Comparison of ENCODE assay signal across 11 cellular contexts in the genomic region with DNA sequence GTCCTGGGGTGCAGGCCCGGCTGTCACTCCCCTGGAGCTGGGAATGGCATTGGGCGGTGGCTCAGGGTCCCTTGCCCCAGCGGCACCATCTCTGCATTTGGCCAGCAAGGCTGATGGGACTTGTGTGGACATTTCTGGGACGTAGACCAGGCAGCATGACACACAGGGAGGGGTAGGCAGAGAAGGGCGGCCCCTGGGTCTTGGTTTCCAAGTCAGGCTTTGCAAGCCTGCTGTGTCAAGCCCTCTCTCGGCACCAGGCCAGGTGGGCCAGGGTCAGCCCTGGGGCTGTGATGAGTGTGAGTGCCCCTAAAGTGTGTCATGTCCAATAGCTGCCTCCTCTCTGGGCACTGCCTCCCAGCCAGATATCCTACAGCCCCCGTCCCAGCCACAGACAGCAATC.
DNase-seq lines count a peak whose midpoint lies in the region; ATAC-seq and TF ChIP-seq lines count a peak whose summit lies in the region.
"Had no signal": no experiment of that assay in that cellular context is flagged by ENCODE, and none has a peak within 500 bp of the region (broad histone marks: within the 10 kb centered on the region; RNA-seq: fewer than 3 reads in every experiment).

No MANE protein-coding gene starts in this region.

- no peaks in the 10 kb centered on the region for H3K9me3 ChIP-seq in BLaER1
- H3K9me3 ChIP-seq in MM.1S (replicated peaks; ENCODE audit: insufficient read depth, low read length) = no peaks in the 10 kb centered on the region
- no peaks in the 10 kb centered on the region for H3K9me3 ChIP-seq in colonic mucosa

- H3K4me2 ChIP-seq in BLaER1 (peak overlapping the region; percentile 92), MM.1S (ENCODE audit: low read depth, low read length) (no peak overlapping the region)

- peaks cover 61 to 91% (median 89%) of the 10 kb centered on the region in 4 donors for H3K4me1 Mint-ChIP-seq in naive thymus-derived CD8-positive, alpha-beta T cell

- H3K4me1 ChIP-seq in BLaER1 (peaks cover 98% of the 10 kb centered on the region), MM.1S (ENCODE audit: low read length) (peaks cover 43% of the 10 kb centered on the region), colonic mucosa (peaks cover 27% of the 10 kb centered on the region)

- no peak for TF ChIP-seq CTCF in MM.1S (IDR thresholded peaks at IDR 0.05; ENCODE audit: low read length)
- TF ChIP-seq CTCF in colonic mucosa (IDR thresholded peaks at IDR 0.05) = no peak

- no peaks in the 10 kb centered on the region for H3K27me3 Mint-ChIP-seq in naive thymus-derived CD8-positive, alpha-beta T cell

- H3K27ac ChIP-seq in BLaER1 (peak overlapping the region; percentile 93), MM.1S (ENCODE audit: low read length) (no peak overlapping the region), colonic mucosa (peak overlapping the region; percentile 55)
- H3K27ac ChIP-seq: parathyroid adenoma had no signal

- intact Hi-C loops in colonic mucosa (cut with DNase I) = loop anchor here (5.0 kb wide), 1 partner anchor 34 kb away; no protein-coding TSS in a partner anchor

- peak overlapping the region in 7 of 10 donors; percentile 46 to 90 (median 77) for H3K4me3 Mint-ChIP-seq in naive thymus-derived CD8-positive, alpha-beta T cell

- H4K20me1 ChIP-seq in BLaER1 = peaks cover 98% of the 10 kb centered on the region
- H4K20me1 ChIP-seq in MM.1S (ENCODE audit: insufficient read depth, low read length) = no peaks in the 10 kb centered on the region

- POLR2A ChIA-PET in naive thymus-derived CD8-positive, alpha-beta T cell (lab: Charles Lee) = interaction anchor here (0.7 to 9.9 kb wide), 12 partner anchors 10 to 385 kb away, joined by 3 to 304 read pairs (median 14); no protein-coding TSS in a partner anchor

- H3K36me3 Mint-ChIP-seq in naive thymus-derived CD8-positive, alpha-beta T cell = peaks cover 0 to 47% (median 3%) of the 10 kb centered on the region in 3 donors

- H3K27ac Mint-ChIP-seq in naive thymus-derived CD8-positive, alpha-beta T cell = peak overlapping the region; percentile 91 to 98 (median 95)

- no peaks in the 10 kb centered on the region for H3K9me3 Mint-ChIP-seq in naive thymus-derived CD8-positive, alpha-beta T cell

- no peaks in the 10 kb centered on the region for H3K27me3 ChIP-seq in BLaER1
- H3K27me3 ChIP-seq in MM.1S (replicated peaks; ENCODE audit: insufficient read depth, low read length) = no peaks in the 10 kb centered on the region
- no peaks in the 10 kb centered on the region for H3K27me3 ChIP-seq in colonic mucosa

- no peak for ATAC-seq in naive thymus-derived CD8-positive, alpha-beta T cell

- H3K9me2 ChIP-seq in MM.1S (replicated peaks; ENCODE audit: insufficient read depth, low read length) = no peaks in the 10 kb centered on the region

- peak overlapping the region; percentile 35; the same call in 1 of the 2 replicates for H3K4me3 ChIP-seq in BLaER1
- no peak overlapping the region for H3K4me3 ChIP-seq in MM.1S (ENCODE audit: low read length)
- no peak overlapping the region for H3K4me3 ChIP-seq in colonic mucosa

- no peak overlapping the region for H2AFZ ChIP-seq in MM.1S (ENCODE audit: low read length)
- H2AFZ ChIP-seq: parathyroid adenoma had no signal

- peak; percentile 4 for DNase-seq in MM.1S
- no peak for DNase-seq in colonic mucosa
- no peak for DNase-seq in naive thymus-derived CD8-positive, alpha-beta T cell
- no peak for DNase-seq in NCI-H1048 (lab: John Stamatoyannopoulos, UW)
- no peak for DNase-seq in DMS53 treated with DMSO at 0.1 percent for 48 hours (lab: John Stamatoyannopoulos, UW; ENCODE audit: unreplicated experiment)
- DNase-seq in NCI-H1694 treated with DMSO at 0.1 percent for 48 hours (lab: John Stamatoyannopoulos, UW) = no peak
- DNase-seq in NCI-H2196 treated with DMSO at 0.1 percent for 48 hours (lab: John Stamatoyannopoulos, UW; ENCODE audit: unreplicated experiment) = no peak
- DNase-seq: HCEC 1CT, NCI-H510A had no signal

- H3K36me3 ChIP-seq in BLaER1 = peaks cover 48% of the 10 kb centered on the region
- H3K36me3 ChIP-seq in MM.1S (replicated peaks; ENCODE audit: insufficient read depth, low read length) = no peaks in the 10 kb centered on the region
- H3K36me3 ChIP-seq in colonic mucosa = no peaks in the 10 kb centered on the region

- H3K79me2 ChIP-seq in MM.1S (ENCODE audit: low read length) = peaks cover 100% of the 10 kb centered on the region

- H3K9ac ChIP-seq in BLaER1 (peak overlapping the region; percentile 59), MM.1S (ENCODE audit: low read length) (no peak overlapping the region), colonic mucosa (ENCODE audit: low read depth in 2 of 2, low read length in 2 of 2) (no peak overlapping the region)
- H3K9ac ChIP-seq: parathyroid adenoma had no signal

- H3F3A ChIP-seq in MM.1S (ENCODE audit: insufficient read depth, low read length) = peaks cover 18% of the 10 kb centered on the region
